ENCODE assay signal across 22 cellular contexts in genomic region chr11:126528075-126528474, GRCh38.
"Had no signal": no experiment of that assay in that cellular context is flagged by ENCODE, and none has a peak within 500 bp of the region (broad histone marks: within the 10 kb centered on the region; RNA-seq: fewer than 3 reads in every experiment).

No MANE protein-coding gene starts in this region.

- H3K27ac ChIP-seq: HL-60, SJSA1, SK-N-MC had no signal

- DNase-seq: Karpas-422, KG1, MG63, NCI-H1092, NCI-H1105 treated with DMSO at 0.1 percent for 48 hours, NCI-H1417 treated with DMSO at 0.1 percent for 48 hours, NCI-H146, NCI-H1694 treated with DMSO at 0.1 percent for 48 hours, NCI-H1930, NCI-H2081, NCI-H2107, NCI-H2227 treated with DMSO at 0.1 percent for 48 hours, NCI-H526 treated with DMSO at 0.1 percent for 48 hours, NCI-H748 treated with DMSO at 0.1 percent for 48 hours, Right ventricle myocardium superior, RPMI8226, SIG-M5 had no signal

- H3K27me3 ChIP-seq: MG63, SJSA1 had no signal

- H3K36me3 ChIP-seq: MG63, SJSA1 had no signal

- H3K9me3 ChIP-seq: MG63, SJSA1 had no signal

- FAIRE-seq: HTR-8/SVneo, RCC 7860 had no signal

- H3K4me3 ChIP-seq: MG63, SJSA1, SK-N-MC had no signal

- H3K4me1 ChIP-seq: SJSA1 had no signal
